7 cellular contexts compared by ENCODE assay signal in the genomic region with DNA sequence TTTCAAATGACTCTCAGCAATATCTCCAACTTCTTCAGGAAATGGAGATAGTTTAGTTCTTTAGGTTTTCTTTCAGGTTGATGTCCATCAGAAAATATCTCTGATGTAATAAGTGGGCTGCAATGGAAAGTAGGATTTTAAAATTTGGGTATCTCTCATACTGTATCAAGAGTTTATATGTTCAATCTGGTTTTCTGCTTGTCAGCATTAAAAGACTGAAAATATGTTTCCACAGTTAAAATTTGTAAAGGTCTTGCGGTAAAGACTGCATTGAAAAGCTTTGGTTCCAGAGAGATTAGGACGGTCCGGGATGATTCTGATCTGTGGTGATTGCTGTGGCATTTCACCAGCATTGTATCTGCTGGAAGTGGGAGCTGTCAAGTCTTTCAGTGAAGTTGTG.
"Had no signal": no experiment of that assay in that cellular context is flagged by ENCODE, and none has a peak within 500 bp of the region (broad histone marks: within the 10 kb centered on the region; RNA-seq: fewer than 3 reads in every experiment).

No MANE protein-coding gene starts in this region.

- H3K9me3 Mint-ChIP-seq: GM23338 had no signal

- H3K4me3 Mint-ChIP-seq: GM23338, H9 had no signal

- H3K4me2 ChIP-seq: GM23338 had no signal

- FAIRE-seq: H1, H54, HTR-8/SVneo had no signal

- H3K27ac Mint-ChIP-seq: GM23338, H9 had no signal

- DNase-seq: H9, HCEC 1CT, KBM-7 had no signal

- H3K4me3 ChIP-seq: GM23338 had no signal
